In the genomic region with DNA sequence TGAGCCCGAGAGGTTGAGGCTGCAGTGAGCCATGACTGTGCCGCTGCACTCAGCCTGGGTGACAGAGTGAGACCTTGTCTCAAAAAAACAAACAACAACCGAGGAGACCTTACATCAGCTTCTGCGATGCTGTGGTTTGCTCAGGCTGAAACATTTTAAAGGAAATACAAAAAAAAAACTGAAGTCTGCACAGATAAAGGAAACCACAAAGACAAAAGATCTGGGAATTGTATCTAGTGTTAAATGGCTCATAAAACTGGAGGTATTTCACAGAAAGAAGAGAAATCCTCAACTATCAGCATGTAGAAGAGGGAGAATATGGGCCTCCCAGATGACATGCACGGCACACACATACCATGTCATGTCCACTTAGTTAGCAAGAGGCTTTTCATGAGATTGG, we compare ENCODE assay signal across 21 cellular contexts.
A peak's percentile ranks its signal among the peaks of the same experiment; 100 is the strongest.
DNase-seq lines count a peak whose midpoint lies in the region; ATAC-seq, FAIRE-seq and TF ChIP-seq lines count a peak whose summit lies in the region.
"Had no signal": no experiment of that assay in that cellular context is flagged by ENCODE, and none has a peak within 500 bp of the region (broad histone marks: within the 10 kb centered on the region; RNA-seq: fewer than 3 reads in every experiment).

No MANE protein-coding gene starts in this region.

- intact Hi-C loops in activated naive CD4-positive, alpha-beta T cell treated with anti-CD3 and anti-CD28 coated beads for 36 hours (cut with micrococcal nuclease) = no loop called here
- intact Hi-C loops in K562 (cut with micrococcal nuclease) = no loop called here
- intact Hi-C loops in stomach (cut with DNase I; ENCODE audit: low total_unique reads) = no loop called here

- no peaks in the 10 kb centered on the region for H3K9me1 ChIP-seq in K562 (ENCODE audit: control insufficient read depth, insufficient read depth, low read length)

- ATAC-seq in T-cell (replicated peaks in 1 of 4) (peak; percentile 64 to 92 (median 72)), K562 (no peak)
- ATAC-seq: natural killer cell treated with Interleukin-12 subunit alpha and Interleukin-12 subunit beta and Interleukin-15 and Interleukin-18, amount 100 ng/mL, for 72 hours; PC-3; stimulated activated naive CD8-positive, alpha-beta T cell treated with anti-CD3 and anti-CD28 coated beads, Interleukin-15, amount 100 ng/mL, for 72 hours had no signal

- peaks cover 46% of the 10 kb centered on the region; the same call in 2 of the 3 replicates for H3K36me3 ChIP-seq in K562 (ENCODE audit: control insufficient read depth, insufficient read depth, low read length)
- H3K36me3 ChIP-seq in stomach = peaks cover 41 to 98% (median 93%) of the 10 kb centered on the region in 4 donors

- H3K4me3 Mint-ChIP-seq in activated naive CD4-positive, alpha-beta T cell treated with anti-CD3 and anti-CD28 coated beads for 36 hours = no peak overlapping the region
- H3K4me3 Mint-ChIP-seq in T-cell = peak overlapping the region; percentile 10 to 46 (median 29)
- H3K4me3 Mint-ChIP-seq: dendritic cell treated with granulocyte-macrophage colony-stimulating factor and Interleukin-4, amounts not matched to agents 40 ng/mL and 50 ng/mL, for 4 days; HFFc6; natural killer cell treated with Interleukin-12 subunit alpha and Interleukin-12 subunit beta and Interleukin-15 and Interleukin-18, amount 100 ng/mL, for 72 hours; stimulated activated naive CD8-positive, alpha-beta T cell treated with anti-CD3 and anti-CD28 coated beads, Interleukin-15, amount 100 ng/mL, for 72 hours had no signal

- H3K9me3 Mint-ChIP-seq in activated naive CD4-positive, alpha-beta T cell treated with anti-CD3 and anti-CD28 coated beads for 36 hours = no peaks in the 10 kb centered on the region
- no peaks in the 10 kb centered on the region for H3K9me3 Mint-ChIP-seq in T-cell
- H3K9me3 Mint-ChIP-seq: dendritic cell treated with granulocyte-macrophage colony-stimulating factor and Interleukin-4, amounts not matched to agents 40 ng/mL and 50 ng/mL, for 4 days; HFFc6; natural killer cell treated with Interleukin-12 subunit alpha and Interleukin-12 subunit beta and Interleukin-15 and Interleukin-18, amount 100 ng/mL, for 72 hours; stimulated activated naive CD8-positive, alpha-beta T cell treated with anti-CD3 and anti-CD28 coated beads, Interleukin-15, amount 100 ng/mL, for 72 hours had no signal

- no peak overlapping the region for H3K4me2 ChIP-seq in K562 (ENCODE audit: insufficient read depth, low read length)

- H2AFZ ChIP-seq in K562 (ENCODE audit: low read depth, low read length) = no peak overlapping the region

- no peak overlapping the region for H3K27ac ChIP-seq in K562 (ENCODE audit: extremely low read depth, low read depth, low read length)
- peak overlapping the region; percentile 17 to 86 (median 78) for H3K27ac ChIP-seq in stomach

- in situ Hi-C loops in K562 (cut with MboI) = no loop called here

- H3K79me2 ChIP-seq in K562 (ENCODE audit: control insufficient read depth, insufficient read depth, low read length) = no peaks in the 10 kb centered on the region

- DNase-seq in activated naive CD4-positive, alpha-beta T cell treated with anti-CD3 and anti-CD28 coated beads for 36 hours = peak; percentile 36
- DNase-seq in activated naive CD4-positive, alpha-beta T cell treated with anti-CD3 and anti-CD28 coated beads, Interleukin-2, amount 50 U/mL, for 16 hours = no peak
- peak in 15 of 34 experiments; percentile 1 to 36 (median 10) for DNase-seq in T-cell
- no peak for DNase-seq in K562 (ENCODE audit: extremely low read depth in 1 of 4, low spot score in 3 of 4)
- no peak for DNase-seq in stomach
- DNase-seq in NCI-H2171 (lab: John Stamatoyannopoulos, UW) = no peak
- DNase-seq in GM12891 (ENCODE audit: insufficient read length, low spot score) = no peak
- no peak for DNase-seq in CD1c-positive myeloid dendritic cell (ENCODE audit: extremely low spot score)
- DNase-seq: activated effector memory CD4-positive, alpha-beta T cell treated with anti-CD3 and anti-CD28 coated beads, Interleukin-2, amount 50 U/mL, for 16 hours; foreskin fibroblast; HFFc6; hypothalamus; mesendoderm; NCI-H1436 treated with DMSO at 0.1 percent for 48 hours; NCI-H774; PC-3; stimulated activated CD4-positive, alpha-beta T cell treated with anti-CD3 and anti-CD28 coated beads, Interleukin-2, amount 100 ng/mL, for 24 hours; stimulated activated naive CD8-positive, alpha-beta T cell treated with anti-CD3 and anti-CD28 coated beads, Interleukin-15, amount 100 ng/mL, for 72 hours had no signal

- peak overlapping the region; percentile 50 for H3K27ac Mint-ChIP-seq in activated naive CD4-positive, alpha-beta T cell treated with anti-CD3 and anti-CD28 coated beads for 36 hours
- peak overlapping the region; percentile 82 to 87 for H3K27ac Mint-ChIP-seq in T-cell
- H3K27ac Mint-ChIP-seq: dendritic cell treated with granulocyte-macrophage colony-stimulating factor and Interleukin-4, amounts not matched to agents 40 ng/mL and 50 ng/mL, for 4 days; HFFc6; natural killer cell treated with Interleukin-12 subunit alpha and Interleukin-12 subunit beta and Interleukin-15 and Interleukin-18, amount 100 ng/mL, for 72 hours had no signal

- POLR2A ChIA-PET in T-cell (lab: Charles Lee) = no interaction called here
- POLR2A ChIA-PET in K562 (lab: Yijun Ruan, JAX) = interaction anchor here (1.2 kb wide), 1 partner anchor 45 kb away, joined by 4 read pairs; no protein-coding TSS in a partner anchor

- no peaks in the 10 kb centered on the region for H3K27me3 Mint-ChIP-seq in activated naive CD4-positive, alpha-beta T cell treated with anti-CD3 and anti-CD28 coated beads for 36 hours (ENCODE audit: low read depth)
- H3K27me3 Mint-ChIP-seq in T-cell = no peaks in the 10 kb centered on the region
- H3K27me3 Mint-ChIP-seq: dendritic cell treated with granulocyte-macrophage colony-stimulating factor and Interleukin-4, amounts not matched to agents 40 ng/mL and 50 ng/mL, for 4 days; natural killer cell treated with Interleukin-12 subunit alpha and Interleukin-12 subunit beta and Interleukin-15 and Interleukin-18, amount 100 ng/mL, for 72 hours; stimulated activated naive CD8-positive, alpha-beta T cell treated with anti-CD3 and anti-CD28 coated beads, Interleukin-15, amount 100 ng/mL, for 72 hours had no signal

- H3K9me3 ChIP-seq in K562 (replicated peaks; ENCODE audit: control insufficient read depth, insufficient read depth, low read depth, low read length) = no peaks in the 10 kb centered on the region
- no peaks in the 10 kb centered on the region for H3K9me3 ChIP-seq in stomach

- TF ChIP-seq RAD21 in K562 (CRISPR knock-in tag; conservative IDR thresholded peaks at IDR 0.05 in 1 of 2, IDR thresholded peaks at IDR 0.05 in 1 of 2) = no peak

- TF ChIP-seq CTCF in K562 (IDR thresholded peaks at IDR 0.05 in 2 of 3, conservative IDR thresholded peaks at IDR 0.05 in 1 of 3; ENCODE audit: insufficient read depth in 2 of 3, low read depth in 1 of 3, low read length in 3 of 3) (no peak), stomach (IDR thresholded peaks at IDR 0.05) (no peak)

- no peak overlapping the region for H3K9ac ChIP-seq in K562 (ENCODE audit: insufficient read depth in 1 of 2, low read depth in 2 of 2, low read length in 2 of 2)

- TF ChIP-seq POLR2A in K562 (conservative IDR thresholded peaks at IDR 0.05) (no peak), stomach (IDR thresholded peaks at IDR 0.05) (no peak), GM12891 (IDR thresholded peaks at IDR 0.05; ENCODE audit: low read depth, low read length) (no peak)

- no peaks in the 10 kb centered on the region for H4K20me1 ChIP-seq in K562 (replicated peaks; ENCODE audit: control insufficient read depth, insufficient read depth, low read length)

- CTCF ChIA-PET in activated naive CD4-positive, alpha-beta T cell treated with anti-CD3 and anti-CD28 coated beads for 36 hours (lab: Charles Lee) = interaction anchor here (2.2 kb wide), 1 partner anchor 29 kb away, joined by 16 read pairs; no protein-coding TSS in a partner anchor
- CTCF ChIA-PET in T-cell (lab: Charles Lee) = no interaction called here
- CTCF ChIA-PET in K562 (lab: Yijun Ruan, JAX; ENCODE audit: low intra/inter-chr PET ratio) = no interaction called here

- H3K4me1 Mint-ChIP-seq in activated naive CD4-positive, alpha-beta T cell treated with anti-CD3 and anti-CD28 coated beads for 36 hours (ENCODE audit: low read depth) = peaks cover 22% of the 10 kb centered on the region
- H3K4me1 Mint-ChIP-seq in T-cell = peaks cover 22 to 23% (median 23%) of the 10 kb centered on the region in 3 donors

- H3K4me1 ChIP-seq in K562 (replicated peaks in 1 of 2; ENCODE audit: control insufficient read depth in 2 of 2, insufficient read depth in 2 of 2, low read length in 2 of 2) (peaks cover 0 to 3% of the 10 kb centered on the region in 2 experiments; a peak in 1 of 5 replicates), stomach (peaks cover 7 to 22% (median 12%) of the 10 kb centered on the region in 4 donors)

- 69% methylated on average over 5 of the region's 5 CpGs for WGBS in K562 (ENCODE audit: insufficient coverage, low coverage, missing lambda C conversion rate)
- 70 to 78% (median 75%) methylated on average over 5 of the region's 5 CpGs for WGBS in stomach, 5 donors

- FAIRE-seq in K562 (lab: Jason Lieb, UNC) = no peak
- no peak for FAIRE-seq in GM12891 (lab: Jason Lieb, UNC)
- FAIRE-seq: keratinocyte had no signal

- BruUV-seq in K562 (replicated peaks; lab: Mats Ljungman, UMichigan) = TSS peak; percentile 23

- no peak for TF ChIP-seq EP300 in K562 (IDR thresholded peaks at IDR 0.05; ENCODE audit: low read length)
- no peak for TF ChIP-seq EP300 in stomach (IDR thresholded peaks at IDR 0.05)

- H3K36me3 Mint-ChIP-seq in activated naive CD4-positive, alpha-beta T cell treated with anti-CD3 and anti-CD28 coated beads for 36 hours (ENCODE audit: low read depth) = peaks cover 25% of the 10 kb centered on the region
- H3K36me3 Mint-ChIP-seq in T-cell = peaks cover 33% of the 10 kb centered on the region

- H3K27me3 ChIP-seq in K562 (ENCODE audit: control insufficient read depth in 2 of 2, insufficient read depth in 2 of 2, low read length in 2 of 2) (no peaks in the 10 kb centered on the region), stomach (no peaks in the 10 kb centered on the region)

- H3K4me3 ChIP-seq in K562 (no peak overlapping the region), stomach (no peak overlapping the region)

TF ChIP-seq in K562, 482 proteins besides CTCF, POLR2A, EP300 and RAD21 (continues in another document):
- no peak for TF ChIP-seq RBM17 (IDR thresholded peaks at IDR 0.05; ENCODE audit: borderline replicate concordance, low read depth, low read length)

TF ChIP-seq in GM12891, 5 proteins besides CTCF, POLR2A, EP300 and RAD21:
- TF ChIP-seq TAF1 (IDR thresholded peaks at IDR 0.05; ENCODE audit: low read depth, low read length) = no peak
- TF ChIP-seq POU2F2 (IDR thresholded peaks at IDR 0.05; ENCODE audit: low read depth, low read length) = no peak
- TF ChIP-seq SPI1 (IDR thresholded peaks at IDR 0.05; ENCODE audit: low read depth, low read length) = no peak
- no peak for TF ChIP-seq POLR2AphosphoS5 (IDR thresholded peaks at IDR 0.05; ENCODE audit: low read depth, low read length)
- no peak for TF ChIP-seq PAX5 (IDR thresholded peaks at IDR 0.05; ENCODE audit: insufficient read depth, low read length, severe bottlenecking)
